Comparison of ENCODE assay signal across 24 cellular contexts in genomic region chr2:51350100-51350499, GRCh38.
A peak's percentile ranks its signal among the peaks of the same experiment; 100 is the strongest.
DNase-seq lines count a peak whose midpoint lies in the region; ATAC-seq and TF ChIP-seq lines count a peak whose summit lies in the region.
"Had no signal": no experiment of that assay in that cellular context is flagged by ENCODE, and none has a peak within 500 bp of the region (broad histone marks: within the 10 kb centered on the region; RNA-seq: fewer than 3 reads in every experiment).

No MANE protein-coding gene starts in this region.

- H3K36me3 ChIP-seq in mammary epithelial cell (ENCODE audit: insufficient read depth, low read length): no peaks in the 10 kb centered on the region
- no peaks in the 10 kb centered on the region for H3K36me3 ChIP-seq in body of pancreas (replicated peaks in 1 of 2; ENCODE audit: insufficient read depth in 1 of 2, low read depth in 2 of 2)
- no peaks in the 10 kb centered on the region for H3K36me3 ChIP-seq in spleen
- H3K36me3 ChIP-seq: esophagus muscularis mucosa, heart left ventricle had no signal

- H3K4me1 Mint-ChIP-seq in MCF 10A (ENCODE audit: insufficient read depth, unreplicated experiment): peaks cover 10% of the 10 kb centered on the region
- H3K4me1 Mint-ChIP-seq: naive thymus-derived CD8-positive, alpha-beta T cell had no signal

- H3K9me3 ChIP-seq in mammary epithelial cell (replicated peaks; ENCODE audit: insufficient read depth, low read length) (no peaks in the 10 kb centered on the region), body of pancreas (no peaks in the 10 kb centered on the region), spleen (peaks cover 0 to 3% (median 0%) of the 10 kb centered on the region in 8 donors)
- H3K9me3 ChIP-seq: esophagus muscularis mucosa, heart left ventricle had no signal

- intact Hi-C loops in MCF 10A (cut with micrococcal nuclease): no loop called here
- intact Hi-C loops in mammary epithelial cell (cut with micrococcal nuclease): no loop called here
- intact Hi-C loops in body of pancreas (cut with DNase I): no loop called here
- intact Hi-C loops in spleen (cut with DNase I; ENCODE audit: low total_unique reads): no loop called here

- 81% methylated on average over 1 of the region's 1 CpG for WGBS in mammary epithelial cell (ENCODE audit: low coverage, missing lambda C conversion rate)
- 26% methylated on average over 1 of the region's 1 CpG for WGBS in body of pancreas, 2 donors
- WGBS in spleen, 5 donors: 55 to 66% (median 62%) methylated on average over 1 of the region's 1 CpG

- H3K4me2 ChIP-seq in mammary epithelial cell (ENCODE audit: insufficient read depth, low read depth, low read length): no peak overlapping the region

- peak overlapping the region; percentile 46 for H3K27ac Mint-ChIP-seq in MCF 10A (ENCODE audit: low read depth, unreplicated experiment)
- H3K27ac Mint-ChIP-seq: activated naive CD4-positive, alpha-beta T cell treated with anti-CD3 and anti-CD28 coated beads for 36 hours; activated T-cell treated with anti-CD3 and anti-CD28 coated beads, Interleukin-2, amount 50 U/mL, for 72 hours; H9; naive thymus-derived CD8-positive, alpha-beta T cell had no signal

- H3K27ac ChIP-seq in mammary epithelial cell (ENCODE audit: insufficient read depth, low read depth, low read length) (no peak overlapping the region), body of pancreas (no peak overlapping the region), spleen (no peak overlapping the region)
- H3K27ac ChIP-seq: esophagus muscularis mucosa, heart left ventricle had no signal

- DNase-seq in MCF 10A (ENCODE audit: unreplicated experiment) (peak; percentile 38), mammary epithelial cell (no peak), body of pancreas (no peak), fibroblast of the conjunctiva (ENCODE audit: low read depth) (peak; percentile 1), stromal cell of bone marrow (ENCODE audit: low read depth) (peak; percentile 9), spleen (no peak), RPMI8226 (no peak)
- no peak for DNase-seq in activated T-cell treated with anti-CD3 and anti-CD28 coated beads, Interleukin-2, amount 50 U/mL, for 48 hours
- DNase-seq: activated CD4-positive, alpha-beta T cell treated with anti-CD3 and anti-CD28 coated beads for 48 hours; activated naive CD4-positive, alpha-beta T cell treated with anti-CD3 and anti-CD28 coated beads for 36 hours; activated T-cell treated with anti-CD3 and anti-CD28 coated beads, Interleukin-2, amount 50 U/mL, for 72 hours; aorta; COR-L47; effector memory CD4-positive, alpha-beta T cell; H9; MM.1S; naive thymus-derived CD8-positive, alpha-beta T cell; NCI-H2171 treated with DMSO at 0.1 percent for 48 hours; NCI-H748 treated with DMSO at 0.1 percent for 48 hours; posterior cingulate gyrus had no signal

- H4K20me1 ChIP-seq in mammary epithelial cell (ENCODE audit: insufficient read depth, low read length): no peaks in the 10 kb centered on the region

- no peak overlapping the region for H3K4me3 ChIP-seq in mammary epithelial cell (replicated peaks in 1 of 3; ENCODE audit: insufficient read depth in 1 of 3, low read depth in 2 of 3, low read length in 3 of 3)
- no peak overlapping the region for H3K4me3 ChIP-seq in body of pancreas
- H3K4me3 ChIP-seq in spleen: no peak overlapping the region
- H3K4me3 ChIP-seq: esophagus muscularis mucosa, heart left ventricle, K562 had no signal

- H3K36me3 Mint-ChIP-seq in MCF 10A (ENCODE audit: insufficient read depth, unreplicated experiment): no peaks in the 10 kb centered on the region
- H3K36me3 Mint-ChIP-seq: naive thymus-derived CD8-positive, alpha-beta T cell had no signal

- dilution Hi-C loops in mammary epithelial cell (cut with HindIII; ENCODE audit: low sequenced_read_pairs): no loop called here

- no peak overlapping the region for H3K4me3 Mint-ChIP-seq in MCF 10A (ENCODE audit: unreplicated experiment)
- H3K4me3 Mint-ChIP-seq: activated naive CD4-positive, alpha-beta T cell treated with anti-CD3 and anti-CD28 coated beads for 36 hours; activated T-cell treated with anti-CD3 and anti-CD28 coated beads, Interleukin-2, amount 50 U/mL, for 72 hours; H9; naive thymus-derived CD8-positive, alpha-beta T cell had no signal

- POLR2A ChIA-PET in MCF 10A (lab: Yijun Ruan, JAX): no interaction called here

- in situ Hi-C loops in mammary epithelial cell (cut with MboI; ENCODE audit: low sequenced_read_pairs in 2 of 2): no loop called here

- H3K9me3 Mint-ChIP-seq in MCF 10A (ENCODE audit: unreplicated experiment): no peaks in the 10 kb centered on the region

- no peaks in the 10 kb centered on the region for H3K79me2 ChIP-seq in mammary epithelial cell (ENCODE audit: insufficient read depth, low read length)

- TF ChIP-seq POLR2A in body of pancreas (IDR thresholded peaks at IDR 0.05): no peak
- no peak for TF ChIP-seq POLR2A in spleen (IDR thresholded peaks at IDR 0.05)

- no peaks in the 10 kb centered on the region for H3K4me1 ChIP-seq in mammary epithelial cell (ENCODE audit: insufficient read depth, low read length)
- H3K4me1 ChIP-seq in body of pancreas: no peaks in the 10 kb centered on the region
- H3K4me1 ChIP-seq in spleen: no peaks in the 10 kb centered on the region
- H3K4me1 ChIP-seq: esophagus muscularis mucosa, heart left ventricle had no signal

- TF ChIP-seq CTCF in MCF 10A (IDR thresholded peaks at IDR 0.05; ENCODE audit: unreplicated experiment) (no peak), mammary epithelial cell (conservative IDR thresholded peaks at IDR 0.05 in 1 of 2, IDR thresholded peaks at IDR 0.05 in 1 of 2; ENCODE audit: extremely low read depth in 1 of 2, insufficient read depth in 1 of 2, low read depth in 1 of 2, low read length in 2 of 2) (no peak), body of pancreas (IDR thresholded peaks at IDR 0.05) (no peak), spleen (IDR thresholded peaks at IDR 0.05 in 8 of 11, conservative IDR thresholded peaks at IDR 0.05 in 3 of 11) (no peak)

- H2AFZ ChIP-seq in mammary epithelial cell (ENCODE audit: low read depth, low read length): no peak overlapping the region

- CTCF ChIA-PET in MCF 10A (lab: Yijun Ruan, JAX) (no interaction called here), mammary epithelial cell (lab: Charles Lee; ENCODE audit: low non-redundant PET) (no interaction called here)

- H3K27me3 ChIP-seq in mammary epithelial cell (ENCODE audit: insufficient read depth, low read length) (no peaks in the 10 kb centered on the region), body of pancreas (no peaks in the 10 kb centered on the region), spleen (replicated peaks in 1 of 7) (no peaks in the 10 kb centered on the region)
- H3K27me3 ChIP-seq: esophagus muscularis mucosa, heart left ventricle had no signal

- no peak overlapping the region for H3K9ac ChIP-seq in mammary epithelial cell (ENCODE audit: insufficient read depth, low read length)

- H3K27me3 Mint-ChIP-seq in MCF 10A (ENCODE audit: insufficient read depth, unreplicated experiment): no peaks in the 10 kb centered on the region
- H3K27me3 Mint-ChIP-seq: naive thymus-derived CD8-positive, alpha-beta T cell had no signal

- no TSS peak for BruUV-seq in MCF 10A (replicated peaks; lab: Mats Ljungman, UMichigan)
- BruUV-seq in mammary epithelial cell (replicated peaks; lab: Mats Ljungman, UMichigan): no TSS peak

- peak; percentile 33 for ATAC-seq in body of pancreas
- ATAC-seq: activated T-cell treated with anti-CD3 and anti-CD28 coated beads, Interleukin-2, amount 50 U/mL, for 72 hours; heart left ventricle; K562; naive thymus-derived CD8-positive, alpha-beta T cell; sciatic nerve had no signal

Comparison
In these comparisons a context has a peak if more than half of its experiments do, and no peak if none do; other contexts are left out.
1. DNase-seq: peak in MCF 10A (single experiment), fibroblast of the conjunctiva (single experiment) and stromal cell of bone marrow (single experiment); none in mammary epithelial cell (single experiment), body of pancreas (0 of 4), spleen (single experiment), RPMI8226 (single experiment) and activated T-cell treated with anti-CD3 and anti-CD28 coated beads, Interleukin-2, amount 50 U/mL, for 48 hours (0 of 2).